1 cellular context compared by ENCODE assay signal in the genomic region with DNA sequence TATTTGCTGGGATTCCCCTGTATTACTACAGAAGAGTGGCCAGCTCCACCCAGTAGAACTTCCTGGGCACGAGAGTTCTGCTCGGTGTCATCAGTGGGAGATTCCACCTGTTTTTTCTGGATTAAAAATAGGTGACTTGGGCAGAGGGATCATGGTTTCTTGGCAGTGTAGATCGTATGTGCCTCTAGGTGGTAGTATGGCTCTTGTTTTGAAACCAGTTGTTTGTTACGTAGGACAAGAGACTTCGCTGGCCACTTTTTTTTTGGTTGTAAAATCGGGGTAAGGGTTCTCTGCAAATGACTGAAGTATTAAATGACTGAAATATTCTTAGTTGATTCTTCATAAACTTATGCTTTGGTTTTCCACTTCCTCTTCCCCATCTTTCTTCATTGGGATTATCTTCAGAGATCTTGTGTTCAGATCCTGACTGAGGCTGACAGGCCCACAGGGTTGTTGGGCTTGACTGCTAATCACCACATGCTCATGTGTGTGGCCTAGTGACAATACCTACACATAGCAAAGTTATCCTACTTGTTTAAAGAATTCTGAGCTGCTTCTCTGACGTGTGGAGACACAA.
TF ChIP-seq lines count a peak whose summit lies in the region.

No MANE protein-coding gene starts in this region.

TF ChIP-seq in H1, 55 proteins besides CTCF, POLR2A, EP300 and RAD21 (continued from another document):
- TF ChIP-seq KDM5A (IDR thresholded peaks at IDR 0.05; ENCODE audit: low read length) (no peak), EZH2 (IDR thresholded peaks at IDR 0.05; ENCODE audit: low read depth, low read length, severe bottlenecking) (no peak), NRF1 (IDR thresholded peaks at IDR 0.05; ENCODE audit: low read depth, low read length) (no peak), FOSL1 (IDR thresholded peaks at IDR 0.05; ENCODE audit: insufficient read depth, low read depth, low read length) (no peak), MAFK (IDR thresholded peaks at IDR 0.05; ENCODE audit: low read depth, low read length) (no peak), TAF1 (IDR thresholded peaks at IDR 0.05; ENCODE audit: low read depth, low read length) (no peak)
